In genomic region chr22:44668190-44668885, GRCh38 we compare ENCODE assay signal across 8 cellular contexts. TPM values are rescaled to one million over a fixed set of nuclear protein-coding genes. Genes with fewer than 3 reads are reported as not detected.
DNase-seq lines count a peak whose midpoint lies in the region; ATAC-seq lines count a peak whose summit lies in the region.

No MANE protein-coding gene starts in this region.

- no peak overlapping the region for H3K9ac ChIP-seq in skeletal muscle satellite cell (ENCODE audit: low read depth, low read length)

- no peak for ATAC-seq in GM18519 (IDR thresholded peaks at IDR 0.05; ENCODE audit: low FRiP score, unreplicated experiment)
- ATAC-seq in GM19455 (IDR thresholded peaks at IDR 0.05; ENCODE audit: unreplicated experiment), result no peak

- H3K4me1 ChIP-seq in iPS DF 6.9 (ENCODE audit: control insufficient read depth, insufficient read depth, low read length), result no peaks in the 10 kb centered on the region
- H3K4me1 ChIP-seq in skeletal muscle satellite cell (ENCODE audit: control insufficient read depth, insufficient read depth, low read length), result no peaks in the 10 kb centered on the region

- no CpG with 5 or more reads among the region's 87 CpGs for WGBS in iPS DF 6.9 (ENCODE audit: insufficient coverage, insufficient read length)

- no peaks in the 10 kb centered on the region for H3K27me3 ChIP-seq in iPS DF 6.9 (ENCODE audit: control insufficient read depth, insufficient read depth, low read length)
- H3K27me3 ChIP-seq in skeletal muscle satellite cell (ENCODE audit: control insufficient read depth, insufficient read depth, low read length), result peaks cover 61% of the 10 kb centered on the region

- H3K27ac ChIP-seq in iPS DF 6.9 (ENCODE audit: low read length), result no peak overlapping the region

- H3K36me3 ChIP-seq in iPS DF 6.9 (ENCODE audit: control insufficient read depth, insufficient read depth, low read length) (no peaks in the 10 kb centered on the region), skeletal muscle satellite cell (ENCODE audit: insufficient read depth, low read length) (no peaks in the 10 kb centered on the region)

- DNase-seq in NCI-H748 (lab: John Stamatoyannopoulos, UW; ENCODE audit: unreplicated experiment), result peak; percentile 34
- no peak for DNase-seq in NCI-H748 treated with DMSO at 0.1 percent for 48 hours (lab: John Stamatoyannopoulos, UW)
- DNase-seq in activated naive CD4-positive, alpha-beta T cell treated with Interleukin-2 at 50 U/mL for 16 hours, result peak; percentile 48
- DNase-seq in iPS DF 6.9 (ENCODE audit: low read depth, low spot score), result no peak
- no peak for DNase-seq in NCI-H1694 treated with DMSO at 0.1 percent for 48 hours (lab: John Stamatoyannopoulos, UW)

- H3K9me3 ChIP-seq in iPS DF 6.9 (ENCODE audit: control insufficient read depth, insufficient read depth, low read length), result no peaks in the 10 kb centered on the region
- no peaks in the 10 kb centered on the region for H3K9me3 ChIP-seq in skeletal muscle satellite cell (replicated peaks; ENCODE audit: low read length)

- H3K4me2 ChIP-seq in skeletal muscle satellite cell (ENCODE audit: low read length), result peak overlapping the region; percentile 59

- H3K4me3 ChIP-seq in iPS DF 6.9 (ENCODE audit: low read length) (peak overlapping the region; percentile 73), skeletal muscle satellite cell (ENCODE audit: low read length) (peak overlapping the region; percentile 42)

RNA-seq across cellular contexts. Expression of gene PRR5, which starts 33.7 kb away (rescaled TPM):
- 4.1 and 4.6 TPM in 2 replicates for total RNA-seq in skeletal muscle satellite cell (2012; rRNA removed)

Comparison
In these comparisons a context has a peak if more than half of its experiments do, and no peak if none do; other contexts are left out.
1. DNase-seq: peak in NCI-H748 (single experiment) and activated naive CD4-positive, alpha-beta T cell treated with Interleukin-2 at 50 U/mL for 16 hours (single experiment); none in NCI-H748 treated with DMSO at 0.1 percent for 48 hours (single experiment), iPS DF 6.9 (single experiment) and NCI-H1694 treated with DMSO at 0.1 percent for 48 hours (single experiment).